In the genomic region with DNA sequence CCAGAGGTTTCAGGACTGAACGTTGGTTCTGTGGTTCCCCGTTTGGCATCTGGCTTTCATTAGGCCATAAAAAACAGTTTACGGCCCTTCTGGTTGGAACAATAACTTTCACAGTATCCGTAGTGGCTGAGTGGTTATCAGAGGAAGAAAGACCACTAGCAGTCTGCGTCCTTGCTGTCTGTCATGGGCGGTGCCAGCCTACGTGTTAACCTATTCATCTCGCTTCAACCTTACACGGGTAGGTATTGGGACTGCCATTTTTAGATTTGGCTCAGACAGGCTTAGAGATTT, we compare ENCODE assay signal across 2 cellular contexts.
TF ChIP-seq lines count a peak whose summit lies in the region.

No MANE protein-coding gene starts in this region.

TF ChIP-seq in A549, 52 proteins besides CTCF, POLR2A, EP300 and RAD21 (continued from another document):
- TF ChIP-seq SMC3 (IDR thresholded peaks at IDR 0.05) = no peak
- no peak for TF ChIP-seq TP53 (CRISPR knock-in tag; IDR thresholded peaks at IDR 0.05)
- TF ChIP-seq, protein P1, sequence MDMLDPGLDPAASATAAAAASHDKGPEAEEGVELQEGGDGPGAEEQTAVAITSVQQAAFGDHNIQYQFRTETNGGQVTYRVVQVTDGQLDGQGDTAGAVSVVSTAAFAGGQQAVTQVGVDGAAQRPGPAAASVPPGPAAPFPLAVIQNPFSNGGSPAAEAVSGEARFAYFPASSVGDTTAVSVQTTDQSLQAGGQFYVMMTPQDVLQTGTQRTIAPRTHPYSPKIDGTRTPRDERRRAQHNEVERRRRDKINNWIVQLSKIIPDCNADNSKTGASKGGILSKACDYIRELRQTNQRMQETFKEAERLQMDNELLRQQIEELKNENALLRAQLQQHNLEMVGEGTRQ (IDR thresholded peaks at IDR 0.05) = no peak
- TF ChIP-seq ESRRA (IDR thresholded peaks at IDR 0.05; ENCODE audit: borderline replicate concordance, low read length) = no peak
- no peak for TF ChIP-seq ZFP36 (IDR thresholded peaks at IDR 0.05; ENCODE audit: borderline replicate concordance, partially characterized antibody)
- no peak for TF ChIP-seq KDM1A (IDR thresholded peaks at IDR 0.05; ENCODE audit: low read depth)
- no peak for TF ChIP-seq KDM5A (IDR thresholded peaks at IDR 0.05)
- TF ChIP-seq, protein P2, sequence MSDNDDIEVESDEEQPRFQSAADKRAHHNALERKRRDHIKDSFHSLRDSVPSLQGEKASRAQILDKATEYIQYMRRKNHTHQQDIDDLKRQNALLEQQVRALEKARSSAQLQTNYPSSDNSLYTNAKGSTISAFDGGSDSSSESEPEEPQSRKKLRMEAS (IDR thresholded peaks at IDR 0.05) = no peak
- TF ChIP-seq MAZ (IDR thresholded peaks at IDR 0.05; ENCODE audit: borderline replicate concordance, low read depth, low read length) = no peak
- TF ChIP-seq FOXS1 (CRISPR knock-in tag; IDR thresholded peaks at IDR 0.05) = no peak
- TF ChIP-seq SREBF2 (IDR thresholded peaks at IDR 0.05) = no peak
- no peak for TF ChIP-seq ZC3H11A (IDR thresholded peaks at IDR 0.05)
- TF ChIP-seq, protein P3, sequence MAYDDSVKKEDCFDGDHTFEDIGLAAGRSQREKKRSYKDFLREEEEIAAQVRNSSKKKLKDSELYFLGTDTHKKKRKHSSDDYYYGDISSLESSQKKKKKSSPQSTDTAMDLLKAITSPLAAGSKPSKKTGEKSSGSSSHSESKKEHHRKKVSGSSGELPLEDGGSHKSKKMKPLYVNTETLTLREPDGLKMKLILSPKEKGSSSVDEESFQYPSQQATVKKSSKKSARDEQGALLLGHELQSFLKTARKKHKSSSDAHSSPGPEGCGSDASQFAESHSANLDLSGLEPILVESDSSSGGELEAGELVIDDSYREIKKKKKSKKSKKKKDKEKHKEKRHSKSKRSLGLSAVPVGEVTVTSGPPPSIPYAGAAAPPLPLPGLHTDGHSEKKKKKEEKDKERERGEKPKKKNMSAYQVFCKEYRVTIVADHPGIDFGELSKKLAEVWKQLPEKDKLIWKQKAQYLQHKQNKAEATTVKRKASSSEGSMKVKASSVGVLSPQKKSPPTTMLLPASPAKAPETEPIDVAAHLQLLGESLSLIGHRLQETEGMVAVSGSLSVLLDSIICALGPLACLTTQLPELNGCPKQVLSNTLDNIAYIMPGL (CRISPR knock-in tag; IDR thresholded peaks at IDR 0.05; ENCODE audit: borderline replicate concordance) = no peak
- TF ChIP-seq, protein P4, sequence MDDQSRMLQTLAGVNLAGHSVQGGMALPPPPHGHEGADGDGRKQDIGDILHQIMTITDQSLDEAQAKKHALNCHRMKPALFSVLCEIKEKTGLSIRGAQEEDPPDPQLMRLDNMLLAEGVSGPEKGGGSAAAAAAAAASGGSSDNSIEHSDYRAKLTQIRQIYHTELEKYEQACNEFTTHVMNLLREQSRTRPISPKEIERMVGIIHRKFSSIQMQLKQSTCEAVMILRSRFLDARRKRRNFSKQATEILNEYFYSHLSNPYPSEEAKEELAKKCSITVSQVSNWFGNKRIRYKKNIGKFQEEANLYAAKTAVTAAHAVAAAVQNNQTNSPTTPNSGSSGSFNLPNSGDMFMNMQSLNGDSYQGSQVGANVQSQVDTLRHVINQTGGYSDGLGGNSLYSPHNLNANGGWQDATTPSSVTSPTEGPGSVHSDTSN (IDR thresholded peaks at IDR 0.05) = no peak
- TF ChIP-seq NR3C1 (IDR thresholded peaks at IDR 0.05) = no peak
- TF ChIP-seq FOSB (CRISPR knock-in tag; IDR thresholded peaks at IDR 0.05) = no peak

TF ChIP-seq in HepG2, 621 proteins besides CTCF, POLR2A, EP300 and RAD21 (continued from another document):
- TF ChIP-seq ZNF431 (CRISPR knock-in tag; IDR thresholded peaks at IDR 0.05; ENCODE audit: borderline replicate concordance, low read depth) = no peak
- no peak for TF ChIP-seq NFE2L2 (IDR thresholded peaks at IDR 0.05; ENCODE audit: low read length)
- TF ChIP-seq KAT7 (CRISPR knock-in tag; IDR thresholded peaks at IDR 0.05; ENCODE audit: borderline replicate concordance) = no peak
- TF ChIP-seq SIX1 (CRISPR knock-in tag; IDR thresholded peaks at IDR 0.05; ENCODE audit: borderline replicate concordance) = no peak
- TF ChIP-seq KMT2B (CRISPR knock-in tag; IDR thresholded peaks at IDR 0.05) = no peak
- TF ChIP-seq ZNF761 (CRISPR knock-in tag; conservative IDR thresholded peaks at IDR 0.05) = no peak
- TF ChIP-seq YY1 (IDR thresholded peaks at IDR 0.05; ENCODE audit: insufficient read depth, insufficient replicate concordance, low read depth, low read length) = no peak
- TF ChIP-seq BRD4 (CRISPR knock-in tag; IDR thresholded peaks at IDR 0.05) = no peak
- TF ChIP-seq, protein P5, sequence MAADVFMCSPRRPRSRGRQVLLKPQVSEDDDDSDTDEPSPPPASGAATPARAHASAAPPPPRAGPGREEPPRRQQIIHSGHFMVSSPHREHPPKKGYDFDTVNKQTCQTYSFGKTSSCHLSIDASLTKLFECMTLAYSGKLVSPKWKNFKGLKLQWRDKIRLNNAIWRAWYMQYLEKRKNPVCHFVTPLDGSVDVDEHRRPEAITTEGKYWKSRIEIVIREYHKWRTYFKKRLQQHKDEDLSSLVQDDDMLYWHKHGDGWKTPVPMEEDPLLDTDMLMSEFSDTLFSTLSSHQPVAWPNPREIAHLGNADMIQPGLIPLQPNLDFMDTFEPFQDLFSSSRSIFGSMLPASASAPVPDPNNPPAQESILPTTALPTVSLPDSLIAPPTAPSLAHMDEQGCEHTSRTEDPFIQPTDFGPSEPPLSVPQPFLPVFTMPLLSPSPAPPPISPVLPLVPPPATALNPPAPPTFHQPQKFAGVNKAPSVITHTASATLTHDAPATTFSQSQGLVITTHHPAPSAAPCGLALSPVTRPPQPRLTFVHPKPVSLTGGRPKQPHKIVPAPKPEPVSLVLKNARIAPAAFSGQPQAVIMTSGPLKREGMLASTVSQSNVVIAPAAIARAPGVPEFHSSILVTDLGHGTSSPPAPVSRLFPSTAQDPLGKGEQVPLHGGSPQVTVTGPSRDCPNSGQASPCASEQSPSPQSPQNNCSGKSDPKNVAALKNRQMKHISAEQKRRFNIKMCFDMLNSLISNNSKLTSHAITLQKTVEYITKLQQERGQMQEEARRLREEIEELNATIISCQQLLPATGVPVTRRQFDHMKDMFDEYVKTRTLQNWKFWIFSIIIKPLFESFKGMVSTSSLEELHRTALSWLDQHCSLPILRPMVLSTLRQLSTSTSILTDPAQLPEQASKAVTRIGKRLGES (CRISPR knock-in tag; IDR thresholded peaks at IDR 0.05; ENCODE audit: borderline replicate concordance) = no peak
- no peak for TF ChIP-seq ZNF33A (CRISPR knock-in tag; IDR thresholded peaks at IDR 0.05; ENCODE audit: borderline replicate concordance)
- TF ChIP-seq, protein P6, sequence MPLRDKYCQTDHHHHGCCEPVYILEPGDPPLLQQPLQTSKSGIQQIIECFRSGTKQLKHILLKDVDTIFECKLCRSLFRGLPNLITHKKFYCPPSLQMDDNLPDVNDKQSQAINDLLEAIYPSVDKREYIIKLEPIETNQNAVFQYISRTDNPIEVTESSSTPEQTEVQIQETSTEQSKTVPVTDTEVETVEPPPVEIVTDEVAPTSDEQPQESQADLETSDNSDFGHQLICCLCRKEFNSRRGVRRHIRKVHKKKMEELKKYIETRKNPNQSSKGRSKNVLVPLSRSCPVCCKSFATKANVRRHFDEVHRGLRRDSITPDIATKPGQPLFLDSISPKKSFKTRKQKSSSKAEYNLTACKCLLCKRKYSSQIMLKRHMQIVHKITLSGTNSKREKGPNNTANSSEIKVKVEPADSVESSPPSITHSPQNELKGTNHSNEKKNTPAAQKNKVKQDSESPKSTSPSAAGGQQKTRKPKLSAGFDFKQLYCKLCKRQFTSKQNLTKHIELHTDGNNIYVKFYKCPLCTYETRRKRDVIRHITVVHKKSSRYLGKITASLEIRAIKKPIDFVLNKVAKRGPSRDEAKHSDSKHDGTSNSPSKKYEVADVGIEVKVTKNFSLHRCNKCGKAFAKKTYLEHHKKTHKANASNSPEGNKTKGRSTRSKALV (CRISPR knock-in tag; IDR thresholded peaks at IDR 0.05) = no peak
- TF ChIP-seq SPEN (CRISPR knock-in tag; IDR thresholded peaks at IDR 0.05; ENCODE audit: low read depth) = peak; percentile 23; the same call in 1 of the 2 replicates
- TF ChIP-seq ZSCAN30 (CRISPR knock-in tag; IDR thresholded peaks at IDR 0.05) = 0 out of 2 replicates have a peak, but pooled peaks have one; percentile 32
- TF ChIP-seq, protein P7, sequence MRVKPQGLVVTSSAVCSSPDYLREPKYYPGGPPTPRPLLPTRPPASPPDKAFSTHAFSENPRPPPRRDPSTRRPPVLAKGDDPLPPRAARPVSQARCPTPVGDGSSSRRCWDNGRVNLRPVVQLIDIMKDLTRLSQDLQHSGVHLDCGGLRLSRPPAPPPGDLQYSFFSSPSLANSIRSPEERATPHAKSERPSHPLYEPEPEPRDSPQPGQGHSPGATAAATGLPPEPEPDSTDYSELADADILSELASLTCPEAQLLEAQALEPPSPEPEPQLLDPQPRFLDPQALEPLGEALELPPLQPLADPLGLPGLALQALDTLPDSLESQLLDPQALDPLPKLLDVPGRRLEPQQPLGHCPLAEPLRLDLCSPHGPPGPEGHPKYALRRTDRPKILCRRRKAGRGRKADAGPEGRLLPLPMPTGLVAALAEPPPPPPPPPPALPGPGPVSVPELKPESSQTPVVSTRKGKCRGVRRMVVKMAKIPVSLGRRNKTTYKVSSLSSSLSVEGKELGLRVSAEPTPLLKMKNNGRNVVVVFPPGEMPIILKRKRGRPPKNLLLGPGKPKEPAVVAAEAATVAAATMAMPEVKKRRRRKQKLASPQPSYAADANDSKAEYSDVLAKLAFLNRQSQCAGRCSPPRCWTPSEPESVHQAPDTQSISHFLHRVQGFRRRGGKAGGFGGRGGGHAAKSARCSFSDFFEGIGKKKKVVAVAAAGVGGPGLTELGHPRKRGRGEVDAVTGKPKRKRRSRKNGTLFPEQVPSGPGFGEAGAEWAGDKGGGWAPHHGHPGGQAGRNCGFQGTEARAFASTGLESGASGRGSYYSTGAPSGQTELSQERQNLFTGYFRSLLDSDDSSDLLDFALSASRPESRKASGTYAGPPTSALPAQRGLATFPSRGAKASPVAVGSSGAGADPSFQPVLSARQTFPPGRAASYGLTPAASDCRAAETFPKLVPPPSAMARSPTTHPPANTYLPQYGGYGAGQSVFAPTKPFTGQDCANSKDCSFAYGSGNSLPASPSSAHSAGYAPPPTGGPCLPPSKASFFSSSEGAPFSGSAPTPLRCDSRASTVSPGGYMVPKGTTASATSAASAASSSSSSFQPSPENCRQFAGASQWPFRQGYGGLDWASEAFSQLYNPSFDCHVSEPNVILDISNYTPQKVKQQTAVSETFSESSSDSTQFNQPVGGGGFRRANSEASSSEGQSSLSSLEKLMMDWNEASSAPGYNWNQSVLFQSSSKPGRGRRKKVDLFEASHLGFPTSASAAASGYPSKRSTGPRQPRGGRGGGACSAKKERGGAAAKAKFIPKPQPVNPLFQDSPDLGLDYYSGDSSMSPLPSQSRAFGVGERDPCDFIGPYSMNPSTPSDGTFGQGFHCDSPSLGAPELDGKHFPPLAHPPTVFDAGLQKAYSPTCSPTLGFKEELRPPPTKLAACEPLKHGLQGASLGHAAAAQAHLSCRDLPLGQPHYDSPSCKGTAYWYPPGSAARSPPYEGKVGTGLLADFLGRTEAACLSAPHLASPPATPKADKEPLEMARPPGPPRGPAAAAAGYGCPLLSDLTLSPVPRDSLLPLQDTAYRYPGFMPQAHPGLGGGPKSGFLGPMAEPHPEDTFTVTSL (CRISPR knock-in tag; IDR thresholded peaks at IDR 0.05; ENCODE audit: borderline replicate concordance) = no peak
- TF ChIP-seq ZNF44 (CRISPR knock-in tag; IDR thresholded peaks at IDR 0.05) = no peak
- TF ChIP-seq FOXA1 (IDR thresholded peaks at IDR 0.05) = no peak
- TF ChIP-seq FOXA1 (CRISPR knock-in tag; IDR thresholded peaks at IDR 0.05) = no peak
- TF ChIP-seq, protein P8, sequence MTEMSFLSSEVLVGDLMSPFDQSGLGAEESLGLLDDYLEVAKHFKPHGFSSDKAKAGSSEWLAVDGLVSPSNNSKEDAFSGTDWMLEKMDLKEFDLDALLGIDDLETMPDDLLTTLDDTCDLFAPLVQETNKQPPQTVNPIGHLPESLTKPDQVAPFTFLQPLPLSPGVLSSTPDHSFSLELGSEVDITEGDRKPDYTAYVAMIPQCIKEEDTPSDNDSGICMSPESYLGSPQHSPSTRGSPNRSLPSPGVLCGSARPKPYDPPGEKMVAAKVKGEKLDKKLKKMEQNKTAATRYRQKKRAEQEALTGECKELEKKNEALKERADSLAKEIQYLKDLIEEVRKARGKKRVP (CRISPR knock-in tag; IDR thresholded peaks at IDR 0.05) = no peak
- TF ChIP-seq SALL2 (CRISPR knock-in tag; IDR thresholded peaks at IDR 0.05) = no peak
- TF ChIP-seq ZNF430 (CRISPR knock-in tag; IDR thresholded peaks at IDR 0.05) = no peak
- no peak for TF ChIP-seq DNMT3B (CRISPR knock-in tag; conservative IDR thresholded peaks at IDR 0.05)
- TF ChIP-seq ZNF619 (CRISPR knock-in tag; IDR thresholded peaks at IDR 0.05) = no peak
- TF ChIP-seq ZKSCAN8 (CRISPR knock-in tag; IDR thresholded peaks at IDR 0.05; ENCODE audit: borderline replicate concordance) = no peak
- no peak for TF ChIP-seq THAP11 (CRISPR knock-in tag; IDR thresholded peaks at IDR 0.05)
- TF ChIP-seq ZNF382 (CRISPR knock-in tag; IDR thresholded peaks at IDR 0.05; ENCODE audit: borderline replicate concordance) = 0 out of 2 replicates have a peak, but pooled peaks have one; percentile 50
TF ChIP-seq in HepG2: peak in this region for 3.
